ENCODE assay signal across 8 cellular contexts in genomic region chr4:143335979-143336827, GRCh38. TPM values are rescaled to one million over a fixed set of nuclear protein-coding genes. Genes with fewer than 3 reads are reported as not detected.
DNase-seq lines count a peak whose midpoint lies in the region; ATAC-seq and TF ChIP-seq lines count a peak whose summit lies in the region.

No MANE protein-coding gene starts in this region.

- no CpG with 5 or more reads among the region's 88 CpGs for WGBS in esophagus squamous epithelium, 2 donors

- peaks cover 11% of the 10 kb centered on the region for H3K4me1 Mint-ChIP-seq in activated CD8-positive, alpha-beta T cell treated with anti-CD3 and anti-CD28 coated beads, Interleukin-2, amount 10 ng/mL, durations not matched to agents 7 days and 5 days (ENCODE audit: low read depth)

- H3K27ac Mint-ChIP-seq in activated CD8-positive, alpha-beta T cell treated with anti-CD3 and anti-CD28 coated beads, Interleukin-2, amount 10 ng/mL, durations not matched to agents 7 days and 5 days, result no peak overlapping the region

- no peaks in the 10 kb centered on the region for H3K27me3 ChIP-seq in esophagus squamous epithelium
- no peaks in the 10 kb centered on the region for H3K27me3 ChIP-seq in mucosa of stomach (ENCODE audit: control insufficient read depth, insufficient read depth, low read length)
- no peaks in the 10 kb centered on the region for H3K27me3 ChIP-seq in thoracic aorta (replicated peaks; ENCODE audit: insufficient read depth)

- H3K36me3 ChIP-seq in esophagus squamous epithelium (no peaks in the 10 kb centered on the region), mucosa of stomach (ENCODE audit: control insufficient read depth, insufficient read depth, low read length) (no peaks in the 10 kb centered on the region), thoracic aorta (no peaks in the 10 kb centered on the region)

- peak in 2 of 4 donors; percentile 39 to 62 for TF ChIP-seq POLR2A in esophagus squamous epithelium (IDR thresholded peaks at IDR 0.05)

- POLR2A ChIA-PET in activated CD8-positive, alpha-beta T cell treated with anti-CD3 and anti-CD28 coated beads, Interleukin-2, amount 10 ng/mL, durations not matched to agents 7 days and 5 days (lab: Charles Lee), result interaction anchor here (1.4 kb wide), 1 partner anchor 178 kb away, joined by 4 read pairs; no protein-coding TSS in a partner anchor

- H3K4me1 ChIP-seq in esophagus squamous epithelium, result peaks cover 3 to 45% (median 8%) of the 10 kb centered on the region in 3 donors
- H3K4me1 ChIP-seq in mucosa of stomach (ENCODE audit: control insufficient read depth, insufficient read depth, low read length), result peaks cover 5% of the 10 kb centered on the region
- peaks cover 0 to 34% of the 10 kb centered on the region in 2 donors for H3K4me1 ChIP-seq in thoracic aorta (ENCODE audit: control insufficient read depth in 1 of 2, low read depth in 2 of 2)

- H3K9me3 Mint-ChIP-seq in activated CD8-positive, alpha-beta T cell treated with anti-CD3 and anti-CD28 coated beads, Interleukin-2, amount 10 ng/mL, durations not matched to agents 7 days and 5 days (ENCODE audit: insufficient read depth), result no peaks in the 10 kb centered on the region

- TF ChIP-seq CTCF in esophagus squamous epithelium (IDR thresholded peaks at IDR 0.05) (no peak), thoracic aorta (IDR thresholded peaks at IDR 0.05) (no peak)

- H3K36me3 Mint-ChIP-seq in activated CD8-positive, alpha-beta T cell treated with anti-CD3 and anti-CD28 coated beads, Interleukin-2, amount 10 ng/mL, durations not matched to agents 7 days and 5 days (ENCODE audit: low read depth), result no peaks in the 10 kb centered on the region

- H3K4me3 ChIP-seq in esophagus squamous epithelium, result peak overlapping the region; percentile 73 to 92 (median 84)
- H3K4me3 ChIP-seq in mucosa of stomach (ENCODE audit: low read length), result peak overlapping the region; percentile 72
- peak overlapping the region; percentile 89 for H3K4me3 ChIP-seq in thoracic aorta

- peak; percentile 46 for ATAC-seq in GM18861 (IDR thresholded peaks at IDR 0.05; ENCODE audit: unreplicated experiment)
- peak; percentile 47 for ATAC-seq in HG03039 (IDR thresholded peaks at IDR 0.05; ENCODE audit: unreplicated experiment)
- peak; percentile 56 for ATAC-seq in activated CD8-positive, alpha-beta T cell treated with anti-CD3 and anti-CD28 coated beads, Interleukin-2, amount 10 ng/mL, durations not matched to agents 7 days and 5 days
- peak; percentile 81 for ATAC-seq in thoracic aorta (ENCODE audit: insufficient number of reproducible peaks, low FRiP score, low read depth)

- H3K27me3 Mint-ChIP-seq in activated CD8-positive, alpha-beta T cell treated with anti-CD3 and anti-CD28 coated beads, Interleukin-2, amount 10 ng/mL, durations not matched to agents 7 days and 5 days (ENCODE audit: low read depth), result peaks cover 46% of the 10 kb centered on the region

- CTCF ChIA-PET in activated CD8-positive, alpha-beta T cell treated with anti-CD3 and anti-CD28 coated beads, Interleukin-2, amount 10 ng/mL, durations not matched to agents 7 days and 5 days (lab: Charles Lee), result no interaction called here

- peak overlapping the region; percentile 76 for H3K4me3 Mint-ChIP-seq in activated CD8-positive, alpha-beta T cell treated with anti-CD3 and anti-CD28 coated beads, Interleukin-2, amount 10 ng/mL, durations not matched to agents 7 days and 5 days

- intact Hi-C loops in esophagus squamous epithelium (cut with DNase I), result loop anchor here (10.0 kb wide), 1 partner anchor 59 kb away; no protein-coding TSS in a partner anchor

- H3K9me3 ChIP-seq in esophagus squamous epithelium (no peaks in the 10 kb centered on the region), mucosa of stomach (ENCODE audit: control insufficient read depth, low read length) (no peaks in the 10 kb centered on the region), thoracic aorta (no peaks in the 10 kb centered on the region)

- H3K27ac ChIP-seq in esophagus squamous epithelium (peak overlapping the region; percentile 93 to 98 (median 96)), thoracic aorta (peak overlapping the region; percentile 93 to 97)

- peak overlapping the region; percentile 93 for H3K9ac ChIP-seq in mucosa of stomach (ENCODE audit: low read length)

- DNase-seq in C1 segment of cervical spinal cord (lab: John Stamatoyannopoulos, UW) (peak; percentile 64 to 99 (median 93)), NCI-H2227 treated with DMSO at 0.1 percent for 48 hours (lab: John Stamatoyannopoulos, UW) (peak; percentile 76), esophagus squamous epithelium (lab: John Stamatoyannopoulos, UW) (peak; percentile 17), thoracic aorta (ENCODE audit: low spot score) (peak; percentile 77)
- DNase-seq in activated CD8-positive, alpha-beta T cell treated with anti-CD3 and anti-CD28 coated beads, Interleukin-2, amount 10 ng/mL, durations not matched to agents 7 days and 5 days, result peak; percentile 24

RNA-seq across cellular contexts. Expression of gene GAB1, which starts 0.5 kb away (rescaled TPM):
- total RNA-seq in activated CD8-positive, alpha-beta T cell treated with anti-CD3 and anti-CD28 coated beads, Interleukin-2, amount 10 ng/mL, durations not matched to agents 7 days and 5 days, result under 1 TPM; 0.37 to 0.79 TPM
- total RNA-seq in esophagus squamous epithelium (10 to 100 TPM; 25.7 to 37.6 (median 32.8) TPM), thoracic aorta (10 to 100 TPM; 48.3 to 77.3 TPM)

Comparison
In these comparisons a context has a peak if more than half of its experiments do, and no peak if none do; other contexts are left out.
1. Peak in every context shown above with its lines: DNase-seq, ATAC-seq, H3K4me3 ChIP-seq and H3K27ac ChIP-seq.
2. DNase-seq: peak in every context shown above with its lines; median percentile 93 in C1 segment of cervical spinal cord; 77 in thoracic aorta; 76 in NCI-H2227 treated with DMSO at 0.1 percent for 48 hours; 24 in activated CD8-positive, alpha-beta T cell treated with anti-CD3 and anti-CD28 coated beads, Interleukin-2, amount 10 ng/mL, durations not matched to agents 7 days and 5 days; 17 in esophagus squamous epithelium.
3. RNA of gene GAB1, which starts 0.5 kb away (total RNA-seq): 48.3 to 77.3 TPM in thoracic aorta and 25.7 to 37.6 TPM in esophagus squamous epithelium; 0.37 to 0.79 TPM in activated CD8-positive, alpha-beta T cell treated with anti-CD3 and anti-CD28 coated beads, Interleukin-2, amount 10 ng/mL, durations not matched to agents 7 days and 5 days; every median in the first group is over 10 times any median in the second.